In genomic region chr18:3269900-3270299, GRCh38 we compare ENCODE assay signal across 15 cellular contexts. TPM values are rescaled to one million over a fixed set of nuclear protein-coding genes. Genes with fewer than 3 reads are reported as not detected.
A peak's percentile ranks its signal among the peaks of the same experiment; 100 is the strongest.
DNase-seq lines count a peak whose midpoint lies in the region; ATAC-seq, FAIRE-seq and TF ChIP-seq lines count a peak whose summit lies in the region.
"Had no signal": no experiment of that assay in that cellular context is flagged by ENCODE, and none has a peak within 500 bp of the region (broad histone marks: within the 10 kb centered on the region; RNA-seq: fewer than 3 reads in every experiment).

No MANE protein-coding gene starts in this region.

- peak overlapping the region; percentile 88 for H3K27ac Mint-ChIP-seq in CD8-positive, alpha-beta T cell
- peak overlapping the region; percentile 66 to 86 (median 79) for H3K27ac Mint-ChIP-seq in naive thymus-derived CD8-positive, alpha-beta T cell

- POLR2A ChIA-PET in A673 (lab: Charles Lee; ENCODE audit: low non-redundant PET), result no interaction called here
- POLR2A ChIA-PET in CD8-positive, alpha-beta T cell (lab: Charles Lee), result no interaction called here
- POLR2A ChIA-PET in naive thymus-derived CD8-positive, alpha-beta T cell (lab: Charles Lee), result interaction anchor here (0.6 kb wide), 1 partner anchor 324 kb away, joined by 5 read pairs; no protein-coding TSS in a partner anchor

- no peak for TF ChIP-seq CTCF in A673 (conservative IDR thresholded peaks at IDR 0.05; ENCODE audit: low read depth, low read length)
- TF ChIP-seq CTCF in CD8-positive, alpha-beta T cell (IDR thresholded peaks at IDR 0.05), result no peak

- H3K27me3 ChIP-seq in A673 (replicated peaks; ENCODE audit: insufficient read depth, low read depth, low read length, poor library complexity) (no peaks in the 10 kb centered on the region), adipocyte (replicated peaks; ENCODE audit: control insufficient read depth, insufficient read depth, low read length) (no peaks in the 10 kb centered on the region)
- H3K27me3 ChIP-seq in CD8-positive, alpha-beta T cell (ENCODE audit: insufficient read depth, low read length), result no peaks in the 10 kb centered on the region

- H3K4me3 ChIP-seq in A673 (ENCODE audit: low read depth, low read length, poor library complexity, severe bottlenecking) (no peak overlapping the region), adipocyte (ENCODE audit: low read length) (peak overlapping the region; percentile 50)
- no peak overlapping the region for H3K4me3 ChIP-seq in CD8-positive, alpha-beta T cell (ENCODE audit: low read depth, low read length)

- peaks cover 40% of the 10 kb centered on the region for H3K4me1 ChIP-seq in A673 (ENCODE audit: insufficient read depth, low read length, poor library complexity, severe bottlenecking)
- H3K4me1 ChIP-seq in CD8-positive, alpha-beta T cell (ENCODE audit: insufficient read depth, low read length), result peaks cover 50% of the 10 kb centered on the region
- H3K4me1 ChIP-seq in adipocyte (ENCODE audit: control insufficient read depth, insufficient read depth, low read length), result peaks cover 58% of the 10 kb centered on the region

- no peak for ATAC-seq in CD8-positive, alpha-beta T cell
- ATAC-seq in naive thymus-derived CD8-positive, alpha-beta T cell, result no peak
- ATAC-seq in HG03175 (IDR thresholded peaks at IDR 0.05; ENCODE audit: unreplicated experiment), result no peak

- no peak overlapping the region for H3K4me3 Mint-ChIP-seq in CD8-positive, alpha-beta T cell
- peak overlapping the region in 3 of 10 donors; percentile 38 to 69 (median 44) for H3K4me3 Mint-ChIP-seq in naive thymus-derived CD8-positive, alpha-beta T cell

- no peaks in the 10 kb centered on the region for H3K27me3 Mint-ChIP-seq in CD8-positive, alpha-beta T cell (ENCODE audit: low read depth)
- no peaks in the 10 kb centered on the region for H3K27me3 Mint-ChIP-seq in naive thymus-derived CD8-positive, alpha-beta T cell
- H3K27me3 Mint-ChIP-seq: IgD-negative memory B cell had no signal

- H3K4me1 Mint-ChIP-seq in CD8-positive, alpha-beta T cell (ENCODE audit: low read depth), result peaks cover 77% of the 10 kb centered on the region
- peaks cover 42 to 80% (median 75%) of the 10 kb centered on the region in 4 donors for H3K4me1 Mint-ChIP-seq in naive thymus-derived CD8-positive, alpha-beta T cell

- H3K36me3 ChIP-seq in A673 (ENCODE audit: insufficient read depth, low read length, poor library complexity, severe bottlenecking) (peaks cover 25% of the 10 kb centered on the region), adipocyte (ENCODE audit: control insufficient read depth, insufficient read depth, low read length, severe bottlenecking) (peaks cover 22% of the 10 kb centered on the region)
- peaks cover 15% of the 10 kb centered on the region for H3K36me3 ChIP-seq in CD8-positive, alpha-beta T cell (ENCODE audit: insufficient read depth, low read length)

- DNase-seq in A673 (ENCODE audit: low spot score) (no peak), adipocyte (ENCODE audit: low read depth) (no peak), GF-D8 (lab: John Stamatoyannopoulos, UW) (no peak), NCI-H2107 treated with DMSO at 0.1 percent for 48 hours (lab: John Stamatoyannopoulos, UW; ENCODE audit: unreplicated experiment) (no peak), GM19239 (ENCODE audit: insufficient read length, low spot score) (no peak)
- no peak for DNase-seq in CD8-positive, alpha-beta T cell
- no peak for DNase-seq in naive thymus-derived CD8-positive, alpha-beta T cell
- DNase-seq: activated CD8-positive, alpha-beta memory T cell treated with anti-CD3 and anti-CD28 coated beads, Interleukin-2, amount 50 U/mL, for 4 hours; cortex of kidney; NCI-H1417 treated with DMSO at 0.1 percent for 48 hours; NCI-H510A had no signal

- peaks cover 33% of the 10 kb centered on the region for H3K36me3 Mint-ChIP-seq in CD8-positive, alpha-beta T cell
- peaks cover 2 to 29% (median 3%) of the 10 kb centered on the region in 3 donors for H3K36me3 Mint-ChIP-seq in naive thymus-derived CD8-positive, alpha-beta T cell
- H3K36me3 Mint-ChIP-seq: IgD-negative memory B cell had no signal

- H3K9me3 ChIP-seq in A673 (ENCODE audit: low read depth, low read length, poor library complexity, severe bottlenecking) (no peaks in the 10 kb centered on the region), adipocyte (ENCODE audit: control insufficient read depth, low read length) (no peaks in the 10 kb centered on the region)
- H3K9me3 ChIP-seq in CD8-positive, alpha-beta T cell (ENCODE audit: low read length), result no peaks in the 10 kb centered on the region

- H3K9me3 Mint-ChIP-seq in CD8-positive, alpha-beta T cell, result no peaks in the 10 kb centered on the region
- no peaks in the 10 kb centered on the region for H3K9me3 Mint-ChIP-seq in naive thymus-derived CD8-positive, alpha-beta T cell
- H3K9me3 Mint-ChIP-seq: IgD-negative memory B cell had no signal

- H3K27ac ChIP-seq in A673 (ENCODE audit: low read depth, low read length, poor library complexity, severe bottlenecking), result peak overlapping the region; percentile 49
- no peak overlapping the region for H3K27ac ChIP-seq in CD8-positive, alpha-beta T cell (ENCODE audit: low read depth, low read length)
- H3K27ac ChIP-seq: parathyroid adenoma had no signal

- H3K9ac ChIP-seq in adipocyte (ENCODE audit: low read length), result no peak overlapping the region
- H3K9ac ChIP-seq: parathyroid adenoma had no signal

- intact Hi-C loops in A673 (cut with micrococcal nuclease; ENCODE audit: unreplicated experiment), result no loop called here
- intact Hi-C loops in CD8-positive, alpha-beta T cell (cut with DNase I, micrococcal nuclease), result no loop called here

- FAIRE-seq in GM19239 (lab: Jason Lieb, UNC), result no peak
- FAIRE-seq: GM12892 had no signal

- no TSS peak for BruUV-seq in A673 (replicated peaks; lab: Mats Ljungman, UMichigan)

- CTCF ChIA-PET in A673 (lab: Charles Lee), result no interaction called here
- CTCF ChIA-PET in CD8-positive, alpha-beta T cell (lab: Charles Lee), result no interaction called here

RNA-seq across cellular contexts. Expression of gene MYL12B, which starts 8.0 kb away (rescaled TPM):
- 303 and 389 TPM in 2 replicates for total RNA-seq in A673 (2021)
- total RNA-seq in CD8-positive, alpha-beta T cell, result 100 to 1,000 TPM; 117 to 132 TPM
- 100 to 1,000 TPM; 184 to 194 TPM for total RNA-seq in naive thymus-derived CD8-positive, alpha-beta T cell
- 100 to 1,000 TPM; 828 to 956 (median 830) TPM for polyA plus RNA-seq in naive thymus-derived CD8-positive, alpha-beta T cell

RNA-seq across cellular contexts. Expression of gene MYL12A, which starts 22.3 kb away (rescaled TPM):
- total RNA-seq in A673 (2021), result 298 and 357 TPM in 2 replicates
- total RNA-seq in CD8-positive, alpha-beta T cell, result 100 to 1,000 TPM; 129 to 137 TPM
- 100 to 1,000 TPM; 432 to 443 TPM for total RNA-seq in naive thymus-derived CD8-positive, alpha-beta T cell
- polyA plus RNA-seq in naive thymus-derived CD8-positive, alpha-beta T cell, result 1,000 to 10,000 TPM; 2,292 to 2,558 (median 2,421) TPM

RNA-seq across cellular contexts. Expression of gene MYOM1, which starts 50.1 kb away (rescaled TPM):
- total RNA-seq in A673 (2021), result 0.37 and 0.46 TPM in 2 replicates
- total RNA-seq in CD8-positive, alpha-beta T cell, result 1 to 10 TPM; 2.7 to 3.3 TPM
- total RNA-seq in naive thymus-derived CD8-positive, alpha-beta T cell, result 1 to 10 TPM; 5.5 to 5.6 TPM
- polyA plus RNA-seq in naive thymus-derived CD8-positive, alpha-beta T cell, result 1 to 10 TPM in 1 of 3 donors, under 1 TPM in 2; 0.52 to 1.5 (median 0.88) TPM
